16 cellular contexts compared by ENCODE assay signal in genomic region chr16:83336630-83337029, GRCh38.
DNase-seq lines count a peak whose midpoint lies in the region; ATAC-seq and TF ChIP-seq lines count a peak whose summit lies in the region.
"Had no signal": no experiment of that assay in that cellular context is flagged by ENCODE, and none has a peak within 500 bp of the region (broad histone marks: within the 10 kb centered on the region; RNA-seq: fewer than 3 reads in every experiment).

No MANE protein-coding gene starts in this region.

- no peak overlapping the region for H3K9ac ChIP-seq in adipocyte (ENCODE audit: low read length)
- H3K9ac ChIP-seq in smooth muscle cell (ENCODE audit: low read depth): no peak overlapping the region
- H3K9ac ChIP-seq: KMS-11 had no signal

- DNase-seq in AG08395 (ENCODE audit: low spot score) (peak; percentile 69), HFF-Myc (ENCODE audit: extremely low read depth, low read depth) (peak; percentile 57), adipocyte (ENCODE audit: low read depth) (peak; percentile 63), fibroblast of the conjunctiva (ENCODE audit: low read depth) (peak; percentile 73), smooth muscle cell (lab: John Stamatoyannopoulos, UW; ENCODE audit: unreplicated experiment) (no peak), NCI-H2171 (lab: John Stamatoyannopoulos, UW) (no peak)
- no peak for DNase-seq in NK-92 treated with Interleukin-12 subunit alpha and Interleukin-12 subunit beta, amount 100 ng/mL, for 24 hours (lab: John Stamatoyannopoulos, UW)
- DNase-seq: activated CD8-positive, alpha-beta T cell treated with anti-CD3 and anti-CD28 coated beads, Interleukin-2, amount 10 ng/mL, durations not matched to agents 7 days and 5 days; activated naive CD4-positive, alpha-beta T cell treated with anti-CD3 and anti-CD28 coated beads for 36 hours; hypothalamus; NCI-H446; occipital lobe; Right ventricle myocardium superior had no signal

- H3K36me3 ChIP-seq in adipocyte (ENCODE audit: control insufficient read depth, insufficient read depth, low read length, severe bottlenecking) (no peaks in the 10 kb centered on the region), smooth muscle cell (ENCODE audit: low read depth) (no peaks in the 10 kb centered on the region)

- H3K79me2 ChIP-seq in smooth muscle cell (ENCODE audit: low read depth): no peaks in the 10 kb centered on the region

- no peak for ATAC-seq in HG03520 (IDR thresholded peaks at IDR 0.05; ENCODE audit: unreplicated experiment)
- ATAC-seq: activated CD8-positive, alpha-beta T cell treated with anti-CD3 and anti-CD28 coated beads, Interleukin-2, amount 10 ng/mL, durations not matched to agents 7 days and 5 days had no signal

- H3K4me2 ChIP-seq in smooth muscle cell: no peak overlapping the region
- H3K4me2 ChIP-seq: KMS-11 had no signal

- H3K27me3 ChIP-seq in adipocyte (replicated peaks; ENCODE audit: control insufficient read depth, insufficient read depth, low read length) (no peaks in the 10 kb centered on the region), smooth muscle cell (ENCODE audit: low read depth) (no peaks in the 10 kb centered on the region)

- no peak overlapping the region for H3K27ac ChIP-seq in smooth muscle cell (ENCODE audit: low read depth)
- H3K27ac ChIP-seq: KMS-11 had no signal

- TF ChIP-seq CTCF in HFF-Myc (IDR thresholded peaks at IDR 0.05; ENCODE audit: low read depth, low read length, missing control alignments): no peak
- TF ChIP-seq CTCF in smooth muscle cell (IDR thresholded peaks at IDR 0.05; ENCODE audit: borderline replicate concordance, insufficient read depth, poor library complexity, severe bottlenecking): no peak

- H3K9me3 ChIP-seq in adipocyte (ENCODE audit: control insufficient read depth, low read length) (no peaks in the 10 kb centered on the region), smooth muscle cell (replicated peaks; ENCODE audit: low read depth) (no peaks in the 10 kb centered on the region)

- H2AFZ ChIP-seq in smooth muscle cell (ENCODE audit: low read depth): no peak overlapping the region

- 89% methylated on average over 2 of the region's 2 CpGs for WGBS in smooth muscle cell (ENCODE audit: low lambda C conversion rate)

- no peaks in the 10 kb centered on the region for H4K20me1 ChIP-seq in smooth muscle cell (ENCODE audit: low read depth)

- peaks cover 10% of the 10 kb centered on the region for H3K4me1 ChIP-seq in adipocyte (ENCODE audit: control insufficient read depth, insufficient read depth, low read length)
- no peaks in the 10 kb centered on the region for H3K4me1 ChIP-seq in smooth muscle cell (ENCODE audit: low read depth)

- H3K4me3 ChIP-seq in HFF-Myc (replicated peaks; ENCODE audit: low read depth, low read length) (no peak overlapping the region), adipocyte (ENCODE audit: low read length) (no peak overlapping the region), smooth muscle cell (no peak overlapping the region)
- H3K4me3 ChIP-seq: lung had no signal

- H3F3A ChIP-seq in smooth muscle cell (ENCODE audit: low read depth): no peaks in the 10 kb centered on the region

Comparison
In these comparisons a context has a peak if more than half of its experiments do, and no peak if none do; other contexts are left out.
1. DNase-seq: peak in AG08395 (single experiment), HFF-Myc (single experiment), adipocyte (single experiment) and fibroblast of the conjunctiva (single experiment); none in smooth muscle cell (single experiment), NK-92 treated with Interleukin-12 subunit alpha and Interleukin-12 subunit beta, amount 100 ng/mL, for 24 hours (single experiment) and NCI-H2171 (single experiment).